18 cellular contexts compared by ENCODE assay signal in the genomic region with DNA sequence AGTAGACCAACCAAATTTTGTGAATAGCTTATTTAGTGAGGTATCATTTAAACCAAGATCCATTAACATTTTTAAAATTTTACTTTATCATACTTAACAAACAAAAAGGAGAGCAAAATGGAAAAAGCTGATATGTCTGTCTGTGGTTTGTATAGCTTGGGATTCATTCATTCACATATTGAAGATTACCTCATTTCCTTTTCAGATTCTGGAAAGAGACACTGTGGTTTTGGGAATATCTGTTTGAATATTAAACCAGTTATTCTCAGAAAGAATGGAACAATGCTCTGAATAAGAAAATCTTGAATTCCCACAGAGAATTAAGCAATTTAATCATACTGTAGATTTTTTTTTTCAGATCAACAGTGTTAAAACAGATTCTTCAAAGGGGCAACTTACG.
DNase-seq lines count a peak whose midpoint lies in the region; TF ChIP-seq lines count a peak whose summit lies in the region.
"Had no signal": no experiment of that assay in that cellular context is flagged by ENCODE, and none has a peak within 500 bp of the region (broad histone marks: within the 10 kb centered on the region; RNA-seq: fewer than 3 reads in every experiment).

No MANE protein-coding gene starts in this region.

- no peak overlapping the region for H2BK5ac ChIP-seq in H9 (ENCODE audit: insufficient read length, low read length)

- H4K5ac ChIP-seq in H9 (ENCODE audit: insufficient read length, low read depth, low read length) = no peak overlapping the region

- H3K27me3 Mint-ChIP-seq in H9 (ENCODE audit: low read depth) (no peaks in the 10 kb centered on the region), Caco-2 (ENCODE audit: insufficient read depth, unreplicated experiment) (no peaks in the 10 kb centered on the region)
- H3K27me3 Mint-ChIP-seq: CD4-positive, alpha-beta T cell had no signal

- no peaks in the 10 kb centered on the region for H3K9me2 ChIP-seq in GM23248 (ENCODE audit: insufficient read depth)

- no peaks in the 10 kb centered on the region for H3K79me1 ChIP-seq in H9 (ENCODE audit: insufficient read depth, low read depth, low read length, poor library complexity, severe bottlenecking)

- H4K20me1 ChIP-seq in GM23248 (ENCODE audit: insufficient read depth) = no peaks in the 10 kb centered on the region
- no peaks in the 10 kb centered on the region for H4K20me1 ChIP-seq in H9 (ENCODE audit: control insufficient read depth, insufficient read depth, insufficient read length)

- no peak overlapping the region for H3K23ac ChIP-seq in H9 (ENCODE audit: insufficient read length, low read depth, low read length)

- H3K23me2 ChIP-seq in H9 (ENCODE audit: insufficient read length, low read depth, low read length, poor library complexity, severe bottlenecking) = no peaks in the 10 kb centered on the region

- intact Hi-C loops in Caco-2 (cut with micrococcal nuclease; ENCODE audit: unreplicated experiment) = no loop called here

- 0 out of 4 replicates have a peak, but pooled peaks cover 3 to 4% of the 10 kb centered on the region in 2 experiments for H3K4me1 Mint-ChIP-seq in H9
- peaks cover 7% of the 10 kb centered on the region for H3K4me1 Mint-ChIP-seq in Caco-2 (ENCODE audit: low read depth, unreplicated experiment)

- no peak overlapping the region for H2BK15ac ChIP-seq in H9 (ENCODE audit: low read depth, low read length)

- H3K4me3 ChIP-seq in GM23248 (no peak overlapping the region), fibroblast of the aortic adventitia (ENCODE audit: low read depth, low read length) (no peak overlapping the region), Caco-2 (ENCODE audit: low read depth, low read length) (no peak overlapping the region)

- H2BK12ac ChIP-seq in H9 (ENCODE audit: insufficient read length, low read depth, low read length) = no peak overlapping the region

- peaks cover 0 to 2% (median 0%) of the 10 kb centered on the region in 3 experiments; a peak in 3 of 7 replicates for H3K36me3 Mint-ChIP-seq in H9 (ENCODE audit: insufficient read depth in 1 of 3, low read depth in 3 of 3)
- no peaks in the 10 kb centered on the region for H3K36me3 Mint-ChIP-seq in Caco-2 (ENCODE audit: insufficient read depth, unreplicated experiment)

- H3K18ac ChIP-seq in H9 (ENCODE audit: insufficient read length, low read depth, low read length) = no peak overlapping the region

- 84 to 94% methylated on average over 1 of the region's 1 CpG for WGBS in GM23248 (ENCODE audit: low coverage in 1 of 2, low lambda C conversion rate in 2 of 2, missing lambda C conversion rate in 2 of 2), 2 experiments
- WGBS in H9 (ENCODE audit: extremely low coverage, insufficient read length, low lambda C conversion rate) = no CpG with 5 or more reads among the region's 1 CpG

- H3K4me2 ChIP-seq in GM23248 (ENCODE audit: unreplicated experiment) (peak overlapping the region; percentile 34), H9 (ENCODE audit: insufficient read depth, insufficient read length, low read length) (no peak overlapping the region)

- CTCF ChIA-PET in Caco-2 (lab: Charles Lee) = no interaction called here

- H3K14ac ChIP-seq in H9 (ENCODE audit: insufficient read depth, low read length) = no peak overlapping the region

- H3K36me3 ChIP-seq in GM23248 (ENCODE audit: low read depth) = no peaks in the 10 kb centered on the region
- H3K36me3 ChIP-seq in Caco-2 (ENCODE audit: control insufficient read depth, insufficient read depth, low read length) = no peaks in the 10 kb centered on the region; the same call in 1 of the 2 replicates
- H3K36me3 ChIP-seq: BE2C had no signal

- H2BK120ac ChIP-seq in H9 (ENCODE audit: low read depth, low read length, poor library complexity, severe bottlenecking) = no peak overlapping the region

- in situ Hi-C loops in GM23248 (cut with MboI) = no loop called here

- DNase-seq in GM23248 = peak; percentile 40
- peak; percentile 10 for DNase-seq in amniotic epithelial cell (ENCODE audit: low read depth)
- peak; percentile 52 for DNase-seq in fibroblast of the aortic adventitia (ENCODE audit: low read depth)
- DNase-seq in stromal cell of bone marrow (ENCODE audit: low read depth) = peak; percentile 18
- DNase-seq in H9 = no peak
- no peak for DNase-seq in NCI-H146 (lab: John Stamatoyannopoulos, UW)
- no peak for DNase-seq in Caco-2
- DNase-seq: ACHN; BE2C; Calu3; CD4-positive, alpha-beta T cell; KG1; NCI-H1048; NCI-H1694; NCI-H524 treated with DMSO at 0.1 percent for 48 hours; OCI-M1; SW 1271 had no signal

- no peak overlapping the region for H4K8ac ChIP-seq in H9 (replicated peaks; ENCODE audit: insufficient read length, low read depth, low read length)

- H3K9me3 ChIP-seq in GM23248 (ENCODE audit: low read depth) (no peaks in the 10 kb centered on the region), H9 (ENCODE audit: control insufficient read depth, low read depth, low read length) (no peaks in the 10 kb centered on the region), Caco-2 (no peaks in the 10 kb centered on the region)
- H3K9me3 ChIP-seq: BE2C had no signal

- H3K27me3 ChIP-seq in GM23248 (replicated peaks; ENCODE audit: insufficient read depth) (no peaks in the 10 kb centered on the region), H9 (ENCODE audit: insufficient read depth, low read length) (no peaks in the 10 kb centered on the region), Caco-2 (replicated peaks; ENCODE audit: control insufficient read depth, insufficient read depth, low read length) (no peaks in the 10 kb centered on the region)
- H3K27me3 ChIP-seq: BE2C had no signal

- no peak overlapping the region for H2AK5ac ChIP-seq in H9 (ENCODE audit: insufficient read length, low read length)

- H2AFZ ChIP-seq in GM23248 = no peak overlapping the region
- H2AFZ ChIP-seq in H9 (ENCODE audit: low read length) = no peak overlapping the region

- H3K4me3 Mint-ChIP-seq in H9 (no peak overlapping the region), Caco-2 (ENCODE audit: unreplicated experiment) (no peak overlapping the region)
- H3K4me3 Mint-ChIP-seq: CD4-positive, alpha-beta T cell had no signal

- no peak overlapping the region for H2BK20ac ChIP-seq in H9 (ENCODE audit: low read depth, low read length, poor library complexity, severe bottlenecking)

- no peak overlapping the region for H4K91ac ChIP-seq in H9 (ENCODE audit: insufficient read length, low read depth, low read length)

- H3K79me2 ChIP-seq in GM23248 (ENCODE audit: insufficient read depth) = no peaks in the 10 kb centered on the region
- no peaks in the 10 kb centered on the region for H3K79me2 ChIP-seq in H9 (ENCODE audit: insufficient read depth, low read length)

- no peak overlapping the region for H3T11ph ChIP-seq in H9 (ENCODE audit: low read length)

- H3K56ac ChIP-seq in H9 (ENCODE audit: insufficient read length, low read depth, low read length) = no peak overlapping the region

- H3K4ac ChIP-seq in H9 (ENCODE audit: low read depth, low read length) = no peak overlapping the region

- no peak overlapping the region for H3K27ac ChIP-seq in GM23248
- no peak overlapping the region for H3K27ac ChIP-seq in H9 (ENCODE audit: insufficient read length, low read depth, low read length)
- H3K27ac ChIP-seq: RWPE1 had no signal

- H3K27ac Mint-ChIP-seq in H9 (no peak overlapping the region), Caco-2 (ENCODE audit: unreplicated experiment) (no peak overlapping the region)
- H3K27ac Mint-ChIP-seq: CD4-positive, alpha-beta T cell had no signal

- BruUV-seq in Caco-2 (replicated peaks; lab: Mats Ljungman, UMichigan) = no TSS peak

- POLR2A ChIA-PET in Caco-2 (lab: Charles Lee) = no interaction called here

- no peaks in the 10 kb centered on the region for H3F3A ChIP-seq in GM23248 (ENCODE audit: insufficient read depth)

- TF ChIP-seq CTCF in fibroblast of the aortic adventitia (IDR thresholded peaks at IDR 0.05; ENCODE audit: insufficient read depth, low read length) (no peak), H9 (conservative IDR thresholded peaks at IDR 0.05) (no peak), Caco-2 (IDR thresholded peaks at IDR 0.05; ENCODE audit: insufficient read depth in 1 of 2, low read depth in 1 of 2, low read length in 1 of 2, severe bottlenecking in 1 of 2, unreplicated experiment in 1 of 2) (no peak)

- H3K9ac ChIP-seq in GM23248 (no peak overlapping the region), H9 (ENCODE audit: extremely low read depth, insufficient read length, low read length) (no peak overlapping the region)

- H3K9me3 Mint-ChIP-seq in H9 (no peaks in the 10 kb centered on the region), Caco-2 (ENCODE audit: unreplicated experiment) (peaks cover 7% of the 10 kb centered on the region)
- H3K9me3 Mint-ChIP-seq: CD4-positive, alpha-beta T cell had no signal

- no peaks in the 10 kb centered on the region for H3K4me1 ChIP-seq in GM23248 (ENCODE audit: insufficient read depth)
- no peaks in the 10 kb centered on the region for H3K4me1 ChIP-seq in H9 (ENCODE audit: insufficient read depth, low read length)
- no peaks in the 10 kb centered on the region for H3K4me1 ChIP-seq in Caco-2
- H3K4me1 ChIP-seq: BE2C had no signal

Comparison
In these comparisons a context has a peak if more than half of its experiments do, and no peak if none do; other contexts are left out.
1. DNase-seq: peak in GM23248 (single experiment), amniotic epithelial cell (single experiment), fibroblast of the aortic adventitia (single experiment) and stromal cell of bone marrow (single experiment); none in H9 (single experiment), NCI-H146 (single experiment) and Caco-2 (0 of 2).